23 cellular contexts compared by ENCODE assay signal in genomic region chr5:88405783-88406182, GRCh38.
"Had no signal": no experiment of that assay in that cellular context is flagged by ENCODE, and none has a peak within 500 bp of the region (broad histone marks: within the 10 kb centered on the region; RNA-seq: fewer than 3 reads in every experiment).

No MANE protein-coding gene starts in this region.

- H3K4me3 Mint-ChIP-seq: memory B cell; naive thymus-derived CD4-positive, alpha-beta T cell; nephron progenitor cell; stimulated activated naive B cell treated with anti-CD40 and anti-IgM and Interleukin-4, amounts not matched to agents 10 μg/mL and 1 μg/mL and 100 μg/mL, for 72 hours; stimulated activated naive CD8-positive, alpha-beta T cell treated with anti-CD3 and anti-CD28 coated beads, Interleukin-15, amount 100 ng/mL, for 72 hours had no signal

- H3K27ac Mint-ChIP-seq: memory B cell; naive thymus-derived CD4-positive, alpha-beta T cell; nephron progenitor cell; stimulated activated naive B cell treated with anti-CD40 and anti-IgM and Interleukin-4, amounts not matched to agents 10 μg/mL and 1 μg/mL and 100 μg/mL, for 72 hours; stimulated activated naive CD8-positive, alpha-beta T cell treated with anti-CD3 and anti-CD28 coated beads, Interleukin-15, amount 100 ng/mL, for 72 hours had no signal

- H3K27me3 Mint-ChIP-seq: memory B cell had no signal

- H2AFZ ChIP-seq: parathyroid adenoma had no signal

- H3K27me3 ChIP-seq: dorsolateral prefrontal cortex, left lung, right lobe of liver, spleen, transverse colon had no signal

- H3K4me1 Mint-ChIP-seq: memory B cell; naive thymus-derived CD4-positive, alpha-beta T cell; nephron progenitor cell; stimulated activated naive B cell treated with anti-CD40 and anti-IgM and Interleukin-4, amounts not matched to agents 10 μg/mL and 1 μg/mL and 100 μg/mL, for 72 hours; stimulated activated naive CD8-positive, alpha-beta T cell treated with anti-CD3 and anti-CD28 coated beads, Interleukin-15, amount 100 ng/mL, for 72 hours had no signal

- H3K36me3 Mint-ChIP-seq: memory B cell; naive thymus-derived CD4-positive, alpha-beta T cell; stimulated activated naive B cell treated with anti-CD40 and anti-IgM and Interleukin-4, amounts not matched to agents 10 μg/mL and 1 μg/mL and 100 μg/mL, for 72 hours had no signal

- H3K4me1 ChIP-seq: left lung, lower lobe of right lung, parathyroid adenoma, prostate gland, right lobe of liver, spleen, transverse colon had no signal

- H3K27ac ChIP-seq: left lung, lower lobe of right lung, parathyroid adenoma, prostate gland, right lobe of liver, spleen, thoracic aorta, transverse colon had no signal

- H3K9me3 ChIP-seq: left lung, lower lobe of right lung, prostate gland, right lobe of liver, spleen, thoracic aorta, transverse colon had no signal

- ATAC-seq: left lung; lower lobe of right lung; naive thymus-derived CD4-positive, alpha-beta T cell; right lobe of liver; stimulated activated naive B cell treated with anti-CD40 and anti-IgM and Interleukin-4, amounts not matched to agents 10 μg/mL and 1 μg/mL and 100 μg/mL, for 72 hours; stimulated activated naive CD8-positive, alpha-beta T cell treated with anti-CD3 and anti-CD28 coated beads, Interleukin-15, amount 100 ng/mL, for 72 hours had no signal

- H3K9ac ChIP-seq: parathyroid adenoma had no signal

- H3K79me2 ChIP-seq: parathyroid adenoma had no signal

- DNase-seq: cortex of kidney; dorsolateral prefrontal cortex; effector CD8-positive, alpha-beta T cell; islet precursor cell; left lung; lower lobe of right lung; midbrain; naive thymus-derived CD4-positive, alpha-beta T cell; nephron progenitor cell; retina; right lobe of liver; spleen; stimulated activated CD4-positive, alpha-beta T cell treated with anti-CD3 and anti-CD28 coated beads, Interleukin-15, amount 100 ng/mL, for 24 hours; stimulated activated CD4-positive, alpha-beta T cell treated with anti-CD3 and anti-CD28 coated beads, Interleukin-1b, Interleukin-23, amount 100 ng/mL, for 48 hours; stimulated activated CD4-positive, alpha-beta T cell treated with anti-CD3 and anti-CD28 coated beads, Interleukin-4, amount 100 ng/mL, for 24 hours; stimulated activated naive B cell treated with anti-CD40 and anti-IgM and Interleukin-4, amounts not matched to agents 10 μg/mL and 1 μg/mL and 100 μg/mL, for 72 hours; stimulated activated naive CD8-positive, alpha-beta T cell treated with anti-CD3 and anti-CD28 coated beads, Interleukin-15, amount 100 ng/mL, for 72 hours; transverse colon had no signal

- H3K36me3 ChIP-seq: left lung, lower lobe of right lung, prostate gland, right lobe of liver, spleen, thoracic aorta, transverse colon had no signal

- H3K9me3 Mint-ChIP-seq: memory B cell; nephron progenitor cell; stimulated activated naive B cell treated with anti-CD40 and anti-IgM and Interleukin-4, amounts not matched to agents 10 μg/mL and 1 μg/mL and 100 μg/mL, for 72 hours; stimulated activated naive CD8-positive, alpha-beta T cell treated with anti-CD3 and anti-CD28 coated beads, Interleukin-15, amount 100 ng/mL, for 72 hours had no signal

- H3K4me3 ChIP-seq: left lung, lower lobe of right lung, prostate gland, right lobe of liver, spleen, thoracic aorta, transverse colon had no signal

- FAIRE-seq: frontal cortex had no signal
